ENCODE assay signal across 18 cellular contexts in the genomic region with DNA sequence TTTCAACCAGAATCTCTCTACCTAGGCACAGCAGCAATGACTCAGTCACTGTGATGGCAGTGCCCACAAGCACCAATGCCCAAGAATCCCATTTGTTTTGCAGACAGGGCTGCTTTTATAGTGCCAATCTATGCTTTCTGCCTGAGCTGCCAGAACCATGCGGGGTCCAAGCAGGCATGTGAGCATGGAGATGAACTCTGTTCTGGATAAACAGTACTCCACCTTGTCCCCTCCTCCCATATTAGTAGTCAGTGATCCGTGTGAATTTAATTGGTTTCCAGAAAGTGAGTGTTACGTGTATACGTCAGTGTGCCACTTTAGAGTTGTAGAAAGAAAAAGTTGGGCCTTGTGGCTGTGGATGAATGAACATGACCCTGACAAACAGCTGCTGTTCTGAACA.
DNase-seq lines count a peak whose midpoint lies in the region; TF ChIP-seq lines count a peak whose summit lies in the region.
"Had no signal": no experiment of that assay in that cellular context is flagged by ENCODE, and none has a peak within 500 bp of the region (broad histone marks: within the 10 kb centered on the region; RNA-seq: fewer than 3 reads in every experiment).

No MANE protein-coding gene starts in this region.

- TF ChIP-seq CTCF in type B pancreatic cell (conservative IDR thresholded peaks at IDR 0.05): no peak

- CTCF ChIA-PET in CD8-positive, alpha-beta memory T cell (lab: Charles Lee): no interaction called here

- no peaks in the 10 kb centered on the region for H3K4me1 ChIP-seq in CD8-positive, alpha-beta memory T cell (ENCODE audit: insufficient read depth, low read length)
- H3K4me1 ChIP-seq: neural progenitor cell, uterus had no signal

- H3K27me3 ChIP-seq in CD8-positive, alpha-beta memory T cell (ENCODE audit: insufficient read depth, low read length, poor library complexity, severe bottlenecking): no peaks in the 10 kb centered on the region
- H3K27me3 ChIP-seq: neural progenitor cell, uterus had no signal

- DNase-seq in NCI-H1694 (lab: John Stamatoyannopoulos, UW) (peak; percentile 15), NCI-H1694 treated with DMSO at 0.1 percent for 48 hours (lab: John Stamatoyannopoulos, UW) (no peak), NCI-H748 treated with DMSO at 0.1 percent for 48 hours (lab: John Stamatoyannopoulos, UW) (peak; percentile 15), glomerular visceral epithelial cell (ENCODE audit: extremely low spot score) (peak; percentile 91), type B pancreatic cell (ENCODE audit: extremely low spot score, unreplicated experiment) (no peak), midbrain (lab: John Stamatoyannopoulos, UW) (no peak), RPMI8226 (no peak)
- DNase-seq in CD8-positive, alpha-beta memory T cell: no peak
- DNase-seq: activated naive CD4-positive, alpha-beta T cell treated with anti-CD3 and anti-CD28 coated beads, Interleukin-2, amount 50 U/mL, for 16 hours; activated T-cell treated with anti-CD3 and anti-CD28 coated beads, Interleukin-2, amount 50 U/mL, for 48 hours; DND-41; effector memory CD4-positive, alpha-beta T cell; KBM-7; NCI-H226; uterus had no signal

- H3K36me3 Mint-ChIP-seq in type B pancreatic cell: peaks cover 5% of the 10 kb centered on the region
- H3K36me3 Mint-ChIP-seq in CD8-positive, alpha-beta memory T cell: no peaks in the 10 kb centered on the region

- no peaks in the 10 kb centered on the region for H3K27me3 Mint-ChIP-seq in type B pancreatic cell
- H3K27me3 Mint-ChIP-seq in CD8-positive, alpha-beta memory T cell: peaks cover 0 to 17% of the 10 kb centered on the region in 2 donors

- H3K4me1 Mint-ChIP-seq in type B pancreatic cell (ENCODE audit: unreplicated experiment): peaks cover 23% of the 10 kb centered on the region
- H3K4me1 Mint-ChIP-seq in CD8-positive, alpha-beta memory T cell: no peaks in the 10 kb centered on the region

- no peak overlapping the region for H3K4me3 ChIP-seq in CD8-positive, alpha-beta memory T cell (ENCODE audit: low read length)
- H3K4me3 ChIP-seq: neural progenitor cell, uterus had no signal

- H3K36me3 ChIP-seq in CD8-positive, alpha-beta memory T cell (ENCODE audit: insufficient read depth, low read length): no peaks in the 10 kb centered on the region
- H3K36me3 ChIP-seq: neural progenitor cell, uterus had no signal

- H3K27ac Mint-ChIP-seq in type B pancreatic cell: peak overlapping the region; percentile 27
- H3K27ac Mint-ChIP-seq in CD8-positive, alpha-beta memory T cell: no peak overlapping the region
- H3K27ac Mint-ChIP-seq: neural progenitor cell had no signal

- peak overlapping the region; percentile 3 for H3K4me3 Mint-ChIP-seq in type B pancreatic cell
- peak overlapping the region in 1 of 7 donors; percentile 17 for H3K4me3 Mint-ChIP-seq in CD8-positive, alpha-beta memory T cell
- H3K4me3 Mint-ChIP-seq: neural progenitor cell had no signal

- H3K9me3 Mint-ChIP-seq in type B pancreatic cell: no peaks in the 10 kb centered on the region
- H3K9me3 Mint-ChIP-seq in CD8-positive, alpha-beta memory T cell: no peaks in the 10 kb centered on the region

- H3K27ac ChIP-seq in CD8-positive, alpha-beta memory T cell (ENCODE audit: low read depth, low read length): no peak overlapping the region
- H3K27ac ChIP-seq: C4-2B, neural progenitor cell, RWPE1, uterus had no signal

- POLR2A ChIA-PET in CD8-positive, alpha-beta memory T cell (lab: Charles Lee): no interaction called here

- H3K9me3 ChIP-seq in CD8-positive, alpha-beta memory T cell (ENCODE audit: low read length): no peaks in the 10 kb centered on the region
- H3K9me3 ChIP-seq: uterus had no signal

Comparison
In these comparisons a context has a peak if more than half of its experiments do, and no peak if none do; other contexts are left out.
1. DNase-seq: peak in NCI-H1694 (single experiment), NCI-H748 treated with DMSO at 0.1 percent for 48 hours (single experiment) and glomerular visceral epithelial cell (single experiment); none in NCI-H1694 treated with DMSO at 0.1 percent for 48 hours (single experiment), type B pancreatic cell (single experiment), midbrain (single experiment), RPMI8226 (single experiment) and CD8-positive, alpha-beta memory T cell (0 of 5).